14 cellular contexts compared by ENCODE assay signal in the genomic region with DNA sequence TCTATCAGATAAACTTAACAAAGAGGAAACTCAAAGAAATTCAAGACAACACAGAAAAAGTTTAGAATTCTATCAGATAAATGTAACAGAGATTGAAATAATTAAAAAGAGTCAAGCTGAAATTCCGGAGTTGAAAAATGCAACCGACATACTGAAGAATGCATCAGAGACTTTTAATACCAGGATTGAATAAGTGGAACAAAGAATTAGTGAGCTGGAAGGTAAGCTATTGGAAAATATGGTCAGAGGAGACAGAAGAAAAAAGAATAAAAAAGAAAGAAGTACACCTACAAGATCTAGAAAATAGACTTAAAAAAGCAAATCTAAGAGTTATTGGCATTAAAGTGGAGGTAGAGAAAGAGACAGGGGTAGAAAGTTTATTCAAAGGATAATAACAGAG.
"Had no signal": no experiment of that assay in that cellular context is flagged by ENCODE, and none has a peak within 500 bp of the region (broad histone marks: within the 10 kb centered on the region; RNA-seq: fewer than 3 reads in every experiment).

No MANE protein-coding gene starts in this region.

- H3K27ac ChIP-seq: foreskin keratinocyte, neutrophil, sigmoid colon, skin epidermis, suprapubic skin, thyroid gland, upper lobe of left lung, uterus had no signal

- H3K4me3 Mint-ChIP-seq: dendritic cell treated with granulocyte-macrophage colony-stimulating factor and Interleukin-4, amounts not matched to agents 40 ng/mL and 50 ng/mL, for 4 days; effector memory CD8-positive, alpha-beta T cell; naive B cell had no signal

- H3K27me3 Mint-ChIP-seq: dendritic cell treated with granulocyte-macrophage colony-stimulating factor and Interleukin-4, amounts not matched to agents 40 ng/mL and 50 ng/mL, for 4 days; effector memory CD8-positive, alpha-beta T cell; naive B cell had no signal

- ATAC-seq: effector memory CD8-positive, alpha-beta T cell had no signal

- H3K27ac Mint-ChIP-seq: dendritic cell treated with granulocyte-macrophage colony-stimulating factor and Interleukin-4, amounts not matched to agents 40 ng/mL and 50 ng/mL, for 4 days; effector memory CD8-positive, alpha-beta T cell had no signal

- DNase-seq: effector memory CD8-positive, alpha-beta T cell; left colon; mesendoderm; naive B cell; sigmoid colon; stimulated activated naive CD4-positive, alpha-beta T cell; thyroid gland; upper lobe of left lung; uterus had no signal
